ENCODE assay signal across 8 cellular contexts in the genomic region with DNA sequence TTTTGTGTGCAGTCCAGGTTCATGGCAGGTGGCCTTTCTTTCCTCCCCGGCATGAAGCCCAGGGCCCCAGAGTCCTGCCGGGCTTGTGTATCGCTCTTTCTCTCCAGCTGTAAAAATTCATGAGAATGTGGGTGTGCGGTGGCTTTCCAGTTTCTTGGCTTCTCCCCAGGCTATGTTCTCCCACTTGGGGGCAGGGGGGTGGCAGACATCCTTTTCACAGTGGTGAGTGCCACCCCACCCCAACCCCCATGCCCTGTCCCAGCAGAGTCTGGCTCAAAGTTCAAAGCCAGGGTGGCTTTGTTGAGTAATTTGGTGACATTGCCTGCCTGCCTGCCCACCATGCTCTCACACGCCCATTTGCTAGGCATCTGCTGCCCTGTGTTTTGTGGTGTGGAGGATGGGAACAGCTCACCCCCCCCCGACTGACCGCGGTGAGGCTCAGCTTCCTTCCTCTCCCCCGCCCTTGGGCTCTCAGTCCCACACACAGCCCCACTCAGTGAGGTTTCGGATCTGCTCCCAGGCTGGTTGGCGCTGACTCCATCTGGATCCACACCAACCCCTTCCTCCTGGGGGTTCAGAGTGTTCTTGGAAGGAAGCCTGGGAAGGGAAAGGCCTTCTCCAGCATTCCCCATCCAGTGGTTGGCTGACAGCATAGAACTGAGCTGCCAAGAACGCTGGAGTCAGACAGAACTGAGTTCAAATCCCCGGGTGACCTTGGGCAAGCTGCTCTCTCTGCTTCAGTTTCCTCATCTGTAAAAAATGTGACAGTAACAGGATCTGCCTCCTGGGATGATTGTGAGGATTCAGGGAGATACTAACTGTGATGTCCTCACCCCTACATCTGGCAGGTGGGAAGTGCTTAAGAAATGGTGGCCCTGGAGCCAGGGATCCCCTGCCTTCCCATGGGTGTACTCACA. TPM values are rescaled to one million over a fixed set of nuclear protein-coding genes. Genes with fewer than 3 reads are reported as not detected.
DNase-seq lines count a peak whose midpoint lies in the region; ATAC-seq and TF ChIP-seq lines count a peak whose summit lies in the region.

No MANE protein-coding gene starts in this region.

- TF ChIP-seq CTCF in GM06990 (IDR thresholded peaks at IDR 0.05; ENCODE audit: insufficient read depth, low read length, poor library complexity, severe bottlenecking), result no peak
- TF ChIP-seq CTCF in brain microvascular endothelial cell (IDR thresholded peaks at IDR 0.05; ENCODE audit: low read depth, low read length, missing control alignments), result no peak
- no peak for TF ChIP-seq CTCF in WERI-Rb-1 (IDR thresholded peaks at IDR 0.05; ENCODE audit: low read depth, low read length)

- peaks cover 52 to 62% (median 54%) of the 10 kb centered on the region in 3 donors for H3K4me1 ChIP-seq in skeletal muscle tissue (ENCODE audit: control insufficient read depth in 3 of 3, insufficient read depth in 3 of 3, low read length in 3 of 3)

- no peaks in the 10 kb centered on the region for H3K27me3 ChIP-seq in GM06990 (replicated peaks; ENCODE audit: control insufficient read depth, insufficient read depth, low read length)
- H3K27me3 ChIP-seq in brain microvascular endothelial cell (replicated peaks), result no peaks in the 10 kb centered on the region
- no peaks in the 10 kb centered on the region for H3K27me3 ChIP-seq in skeletal muscle tissue (ENCODE audit: control insufficient read depth in 3 of 3, insufficient read depth in 3 of 3, low read length in 3 of 3)
- no peaks in the 10 kb centered on the region for H3K27me3 ChIP-seq in WERI-Rb-1 (ENCODE audit: insufficient read depth, low read depth, severe bottlenecking)

- H3K4me3 ChIP-seq in GM06990 (replicated peaks; ENCODE audit: low read depth, low read length) (peak overlapping the region; percentile 50), brain microvascular endothelial cell (ENCODE audit: low read depth, low read length) (peak overlapping the region; percentile 9), skeletal muscle tissue (ENCODE audit: low read length in 3 of 3) (peak overlapping the region; percentile 38 to 60 (median 46)), WERI-Rb-1 (ENCODE audit: low read depth, low read length) (no peak overlapping the region)

- no peaks in the 10 kb centered on the region for H3K9me3 ChIP-seq in skeletal muscle tissue (ENCODE audit: control insufficient read depth in 3 of 3, low read length in 3 of 3)
- no peaks in the 10 kb centered on the region for H3K9me3 ChIP-seq in WERI-Rb-1 (ENCODE audit: severe bottlenecking)

- peak overlapping the region; percentile 27 to 55 (median 41) for H3K9ac ChIP-seq in skeletal muscle tissue (ENCODE audit: low read depth in 1 of 3, low read length in 3 of 3)

- H3K27ac ChIP-seq in brain microvascular endothelial cell (peak overlapping the region; percentile 64), skeletal muscle tissue (ENCODE audit: low read depth, low read length) (peak overlapping the region; percentile 82), WERI-Rb-1 (no peak overlapping the region)

- DNase-seq in GM06990 (ENCODE audit: extremely low read depth, insufficient read length), result peak; percentile 73
- DNase-seq in NCI-H1092 treated with DMSO at 0.1 percent for 48 hours (lab: John Stamatoyannopoulos, UW), result peak; percentile 71
- DNase-seq in brain microvascular endothelial cell, result peak; percentile 93
- peak; percentile 80 for DNase-seq in inferior parietal cortex (ENCODE audit: extremely low spot score)
- no peak for DNase-seq in NAMALWA (ENCODE audit: low spot score)
- no peak for DNase-seq in WERI-Rb-1

- ATAC-seq in GM21737 (IDR thresholded peaks at IDR 0.05; ENCODE audit: unreplicated experiment), result peak; percentile 44

- in situ Hi-C loops in brain microvascular endothelial cell (cut with HindIII; ENCODE audit: low pct_ligation_motif_present, low sequenced_read_pairs), result no loop called here

- H3K36me3 ChIP-seq in GM06990 (ENCODE audit: control insufficient read depth, insufficient read depth, low read length) (peaks cover 2% of the 10 kb centered on the region; the same call in 1 of the 2 replicates), brain microvascular endothelial cell (replicated peaks) (no peaks in the 10 kb centered on the region), skeletal muscle tissue (ENCODE audit: control insufficient read depth in 3 of 3, insufficient read depth in 3 of 3, low read length in 3 of 3) (no peaks in the 10 kb centered on the region), WERI-Rb-1 (no peaks in the 10 kb centered on the region)

RNA-seq across cellular contexts. Expression of a gene that starts 36.1 kb away (rescaled TPM):
- total RNA-seq in skeletal muscle tissue, result 69.4 TPM

RNA-seq across cellular contexts. Expression of a gene that starts 38.2 kb away (rescaled TPM):
- 0.52 TPM for total RNA-seq in skeletal muscle tissue

Comparison
In these comparisons a context has a peak if more than half of its experiments do, and no peak if none do; other contexts are left out.
1. DNase-seq: peak in GM06990 (single experiment), NCI-H1092 treated with DMSO at 0.1 percent for 48 hours (single experiment), brain microvascular endothelial cell (single experiment) and inferior parietal cortex (single experiment); none in NAMALWA (single experiment) and WERI-Rb-1 (single experiment).